2 cellular contexts compared by ENCODE assay signal in the genomic region with DNA sequence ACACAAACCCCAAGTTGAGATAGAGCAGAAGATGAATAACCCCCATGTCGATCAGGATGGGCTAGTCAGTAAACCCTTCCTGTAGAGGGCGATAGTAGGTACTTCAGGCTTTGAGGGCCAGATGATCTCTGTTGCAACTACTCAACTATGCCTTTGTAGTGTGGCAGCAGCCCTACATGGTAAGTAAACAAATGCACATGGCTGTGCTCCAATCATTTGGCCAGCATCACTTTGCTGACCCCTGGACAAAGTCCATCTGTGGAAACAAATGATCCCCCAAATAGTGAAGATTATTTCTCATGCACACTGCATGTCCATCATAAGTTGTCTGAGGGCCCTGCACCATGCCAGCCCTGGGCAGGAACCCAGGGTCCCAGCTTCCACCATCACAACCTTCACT.
TF ChIP-seq lines count a peak whose summit lies in the region.

No MANE protein-coding gene starts in this region.

TF ChIP-seq in HCT116, 20 proteins besides CTCF, POLR2A, EP300 and RAD21 (continued from another document):
- TF ChIP-seq, protein P1, sequence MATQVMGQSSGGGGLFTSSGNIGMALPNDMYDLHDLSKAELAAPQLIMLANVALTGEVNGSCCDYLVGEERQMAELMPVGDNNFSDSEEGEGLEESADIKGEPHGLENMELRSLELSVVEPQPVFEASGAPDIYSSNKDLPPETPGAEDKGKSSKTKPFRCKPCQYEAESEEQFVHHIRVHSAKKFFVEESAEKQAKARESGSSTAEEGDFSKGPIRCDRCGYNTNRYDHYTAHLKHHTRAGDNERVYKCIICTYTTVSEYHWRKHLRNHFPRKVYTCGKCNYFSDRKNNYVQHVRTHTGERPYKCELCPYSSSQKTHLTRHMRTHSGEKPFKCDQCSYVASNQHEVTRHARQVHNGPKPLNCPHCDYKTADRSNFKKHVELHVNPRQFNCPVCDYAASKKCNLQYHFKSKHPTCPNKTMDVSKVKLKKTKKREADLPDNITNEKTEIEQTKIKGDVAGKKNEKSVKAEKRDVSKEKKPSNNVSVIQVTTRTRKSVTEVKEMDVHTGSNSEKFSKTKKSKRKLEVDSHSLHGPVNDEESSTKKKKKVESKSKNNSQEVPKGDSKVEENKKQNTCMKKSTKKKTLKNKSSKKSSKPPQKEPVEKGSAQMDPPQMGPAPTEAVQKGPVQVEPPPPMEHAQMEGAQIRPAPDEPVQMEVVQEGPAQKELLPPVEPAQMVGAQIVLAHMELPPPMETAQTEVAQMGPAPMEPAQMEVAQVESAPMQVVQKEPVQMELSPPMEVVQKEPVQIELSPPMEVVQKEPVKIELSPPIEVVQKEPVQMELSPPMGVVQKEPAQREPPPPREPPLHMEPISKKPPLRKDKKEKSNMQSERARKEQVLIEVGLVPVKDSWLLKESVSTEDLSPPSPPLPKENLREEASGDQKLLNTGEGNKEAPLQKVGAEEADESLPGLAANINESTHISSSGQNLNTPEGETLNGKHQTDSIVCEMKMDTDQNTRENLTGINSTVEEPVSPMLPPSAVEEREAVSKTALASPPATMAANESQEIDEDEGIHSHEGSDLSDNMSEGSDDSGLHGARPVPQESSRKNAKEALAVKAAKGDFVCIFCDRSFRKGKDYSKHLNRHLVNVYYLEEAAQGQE (IDR thresholded peaks at IDR 0.05; ENCODE audit: low read depth): no peak
- TF ChIP-seq ZFX (IDR thresholded peaks at IDR 0.05) (no peak), YY1 (IDR thresholded peaks at IDR 0.05; ENCODE audit: extremely low read depth, insufficient replicate concordance, low read depth, low read length) (no peak), CEBPB (IDR thresholded peaks at IDR 0.05; ENCODE audit: low read depth) (no peak), FOSL1 (IDR thresholded peaks at IDR 0.05; ENCODE audit: low read depth) (no peak), ZNF274 (IDR thresholded peaks at IDR 0.05; ENCODE audit: low read depth, low read length) (no peak), SIN3A (IDR thresholded peaks at IDR 0.05; ENCODE audit: low read depth) (no peak), CBX3 (IDR thresholded peaks at IDR 0.05; ENCODE audit: low read depth) (no peak), EZH2phosphoT487 (IDR thresholded peaks at IDR 0.05; ENCODE audit: borderline replicate concordance) (no peak), SRF (IDR thresholded peaks at IDR 0.05; ENCODE audit: low read depth) (no peak), EGR1 (IDR thresholded peaks at IDR 0.05; ENCODE audit: low read depth) (no peak), ELF1 (IDR thresholded peaks at IDR 0.05; ENCODE audit: borderline replicate concordance, low read depth) (no peak), JUND (IDR thresholded peaks at IDR 0.05) (no peak)
- TF ChIP-seq, protein P2, sequence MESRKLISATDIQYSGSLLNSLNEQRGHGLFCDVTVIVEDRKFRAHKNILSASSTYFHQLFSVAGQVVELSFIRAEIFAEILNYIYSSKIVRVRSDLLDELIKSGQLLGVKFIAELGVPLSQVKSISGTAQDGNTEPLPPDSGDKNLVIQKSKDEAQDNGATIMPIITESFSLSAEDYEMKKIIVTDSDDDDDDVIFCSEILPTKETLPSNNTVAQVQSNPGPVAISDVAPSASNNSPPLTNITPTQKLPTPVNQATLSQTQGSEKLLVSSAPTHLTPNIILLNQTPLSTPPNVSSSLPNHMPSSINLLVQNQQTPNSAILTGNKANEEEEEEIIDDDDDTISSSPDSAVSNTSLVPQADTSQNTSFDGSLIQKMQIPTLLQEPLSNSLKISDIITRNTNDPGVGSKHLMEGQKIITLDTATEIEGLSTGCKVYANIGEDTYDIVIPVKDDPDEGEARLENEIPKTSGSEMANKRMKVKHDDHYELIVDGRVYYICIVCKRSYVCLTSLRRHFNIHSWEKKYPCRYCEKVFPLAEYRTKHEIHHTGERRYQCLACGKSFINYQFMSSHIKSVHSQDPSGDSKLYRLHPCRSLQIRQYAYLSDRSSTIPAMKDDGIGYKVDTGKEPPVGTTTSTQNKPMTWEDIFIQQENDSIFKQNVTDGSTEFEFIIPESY (IDR thresholded peaks at IDR 0.05; ENCODE audit: extremely low read depth, insufficient replicate concordance, low read length): no peak

TF ChIP-seq in liver, 16 proteins besides CTCF, POLR2A, EP300 and RAD21 (continued from another document):
- TF ChIP-seq, protein P2 (IDR thresholded peaks at IDR 0.05): peak; percentile 62
